ENCODE assay signal across 17 cellular contexts in the genomic region with DNA sequence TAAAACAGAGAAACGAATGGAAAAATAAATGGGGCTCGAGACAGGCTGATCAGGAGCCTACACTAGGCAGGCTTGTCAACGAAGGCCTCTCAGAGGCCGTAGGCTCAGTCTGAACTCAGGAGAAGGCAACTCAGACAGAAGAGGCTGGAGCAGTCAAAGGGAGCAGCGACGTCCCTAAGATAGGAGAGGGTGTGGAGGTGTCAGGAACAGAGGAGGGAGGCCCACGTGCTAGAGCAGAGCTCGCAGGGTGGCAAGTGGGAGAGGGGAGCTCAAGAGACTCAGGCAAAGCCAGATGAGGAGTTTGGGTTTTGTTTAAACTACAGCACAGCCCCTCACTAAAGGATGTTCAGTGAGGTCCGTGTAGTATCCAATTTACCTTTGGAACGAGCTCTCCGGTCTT. TPM values are rescaled to one million over a fixed set of nuclear protein-coding genes. Genes with fewer than 3 reads are reported as not detected.
"Had no signal": no experiment of that assay in that cellular context is flagged by ENCODE, and none has a peak within 500 bp of the region (broad histone marks: within the 10 kb centered on the region; RNA-seq: fewer than 3 reads in every experiment).

No MANE protein-coding gene starts in this region.

- H3K27me3 ChIP-seq: gastroesophageal sphincter, pancreas, testis had no signal

- H3K4me3 ChIP-seq: gastroesophageal sphincter, left ventricle myocardium inferior, pancreas, testis had no signal

- ATAC-seq: activated CD4-positive, alpha-beta T cell treated with anti-CD3 and anti-CD28 coated beads for 36 hours; gastroesophageal sphincter had no signal

- H3K9me3 ChIP-seq: gastroesophageal sphincter, left ventricle myocardium inferior, pancreas, testis had no signal

- H3K27ac ChIP-seq: gastroesophageal sphincter, left ventricle myocardium inferior, pancreas, testis, VCaP had no signal

- H3K36me3 ChIP-seq: left ventricle myocardium inferior, pancreas had no signal

- DNase-seq: activated CD4-positive, alpha-beta T cell treated with anti-CD3 and anti-CD28 coated beads for 36 hours; activated effector memory CD4-positive, alpha-beta T cell treated with anti-CD3 and anti-CD28 coated beads, Interleukin-2, amount 50 U/mL, for 16 hours; activated T-cell treated with anti-CD3 and anti-CD28 coated beads for 4 hours; aorta; cortex of kidney; effector CD8-positive, alpha-beta T cell; kidney; left ventricle myocardium inferior; mesenchymal stem cell; pancreas; stimulated activated CD4-positive, alpha-beta T cell treated with anti-CD3 and anti-CD28 coated beads, Interleukin-2, amount 100 ng/mL, for 48 hours; stimulated activated CD8-positive, alpha-beta memory T cell treated with anti-CD3 and anti-CD28 coated beads, Interleukin-4, amount 100 ng/mL, for 48 hours; T1000; testis had no signal

RNA-seq across cellular contexts. Expression of a gene that starts 43.9 kb away (rescaled TPM):
- polyA plus RNA-seq: neural cell had no signal
